Comparison of ENCODE assay signal across 8 cellular contexts in the genomic region with DNA sequence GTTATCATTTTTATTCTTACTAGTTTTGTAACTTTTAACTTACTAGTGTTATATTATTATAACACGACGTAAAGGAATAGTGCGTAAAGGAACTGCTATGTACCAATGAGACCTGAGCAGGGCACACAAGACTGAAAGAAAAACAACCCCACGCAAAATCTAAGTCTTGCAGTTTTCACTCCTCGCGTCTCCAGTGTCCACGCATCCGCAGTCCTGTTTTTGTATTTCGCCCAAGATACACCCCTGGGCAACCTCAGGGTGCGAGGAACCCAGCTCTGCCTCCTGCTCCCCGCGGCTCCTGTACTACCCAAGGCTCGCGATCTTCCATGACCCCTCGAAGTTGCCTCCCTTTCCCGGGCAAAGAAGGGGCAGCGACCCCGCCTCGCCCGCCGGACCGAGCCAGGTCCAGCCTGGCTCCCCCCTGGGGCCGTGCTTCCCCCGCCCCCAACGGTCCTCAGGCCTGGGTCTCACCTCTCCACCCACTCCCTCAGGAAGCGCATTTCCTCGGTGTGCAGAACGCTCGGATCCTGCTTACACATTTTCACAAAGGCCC. TPM values are rescaled to one million over a fixed set of nuclear protein-coding genes. Genes with fewer than 3 reads are reported as not detected.
DNase-seq lines count a peak whose midpoint lies in the region; ATAC-seq and TF ChIP-seq lines count a peak whose summit lies in the region.

No MANE protein-coding gene starts in this region.

- H3K9me3 Mint-ChIP-seq in GM23338 = no peaks in the 10 kb centered on the region
- no peaks in the 10 kb centered on the region for H3K9me3 Mint-ChIP-seq in activated CD8-positive, alpha-beta T cell treated with anti-CD3 and anti-CD28 coated beads for 36 hours

- H3K4me2 ChIP-seq in GM23338 (peak overlapping the region; percentile 90), neural cell (ENCODE audit: low read length) (peak overlapping the region; percentile 56)

- H3K4me1 Mint-ChIP-seq in GM23338 = peaks cover 20% of the 10 kb centered on the region; the same call in 2 of the 3 replicates
- H3K4me1 Mint-ChIP-seq in activated CD8-positive, alpha-beta T cell treated with anti-CD3 and anti-CD28 coated beads for 36 hours (ENCODE audit: low read depth) = peaks cover 52% of the 10 kb centered on the region

- TF ChIP-seq EP300 in neural cell (conservative IDR thresholded peaks at IDR 0.05; ENCODE audit: poor library complexity, severe bottlenecking) = no peak

- H3K36me3 ChIP-seq in GM23338 (ENCODE audit: insufficient read depth) (no peaks in the 10 kb centered on the region), neural cell (ENCODE audit: insufficient read depth, low read length) (no peaks in the 10 kb centered on the region)

- CTCF ChIA-PET in activated CD8-positive, alpha-beta T cell treated with anti-CD3 and anti-CD28 coated beads for 36 hours (lab: Charles Lee) = interaction anchor here (0.6 to 2.1 kb wide), 5 partner anchors 10 to 173 kb away, joined by 3 to 9 read pairs (median 6); no protein-coding TSS in a partner anchor

- no peaks in the 10 kb centered on the region for H3K9me2 ChIP-seq in GM23338 (ENCODE audit: insufficient read depth)
- no peaks in the 10 kb centered on the region for H3K9me2 ChIP-seq in neural cell (ENCODE audit: insufficient read depth, low read length)

- H3K9ac ChIP-seq in neural cell (ENCODE audit: low read length) = peak overlapping the region; percentile 92

- no peaks in the 10 kb centered on the region for H3K9me3 ChIP-seq in neural cell (ENCODE audit: low read length)

- peak; percentile 69 for ATAC-seq in GM23338
- peak; percentile 24 for ATAC-seq in activated CD8-positive, alpha-beta T cell treated with anti-CD3 and anti-CD28 coated beads for 36 hours
- peak; percentile 43 for ATAC-seq in foreskin keratinocyte

- H3K79me2 ChIP-seq in GM23338 (replicated peaks; ENCODE audit: insufficient read depth) (peaks cover 94% of the 10 kb centered on the region), neural cell (replicated peaks; ENCODE audit: insufficient read depth, low read length) (peaks cover 88% of the 10 kb centered on the region)

- intact Hi-C loops in activated CD8-positive, alpha-beta T cell treated with anti-CD3 and anti-CD28 coated beads for 36 hours (cut with micrococcal nuclease) = no loop called here

- peak overlapping the region; percentile 16; the same call in 1 of the 2 replicates for H2AFZ ChIP-seq in GM23338
- H2AFZ ChIP-seq in neural cell (ENCODE audit: low read depth, low read length) = peak overlapping the region; percentile 73

- DNase-seq in activated T-cell treated with anti-CD3 and anti-CD28 coated beads for 1 hour (ENCODE audit: low read depth) (peak; percentile 3), activated T-cell treated with anti-CD3 and anti-CD28 coated beads for 4 hours (no peak), GM23338 (ENCODE audit: low spot score) (peak; percentile 67), M059J (ENCODE audit: low read depth) (peak; percentile 43), foreskin keratinocyte (peak in 1 of 2 donors; percentile 28), COR-L47 (lab: John Stamatoyannopoulos, UW) (no peak)
- peak; percentile 47 for DNase-seq in activated CD8-positive, alpha-beta T cell treated with anti-CD3 and anti-CD28 coated beads for 36 hours

- H3K4me3 Mint-ChIP-seq in GM23338 = peak overlapping the region; percentile 100
- peak overlapping the region; percentile 94 for H3K4me3 Mint-ChIP-seq in activated CD8-positive, alpha-beta T cell treated with anti-CD3 and anti-CD28 coated beads for 36 hours

- H3K27ac Mint-ChIP-seq in GM23338 = peak overlapping the region; percentile 100
- peak overlapping the region; percentile 100 for H3K27ac Mint-ChIP-seq in activated CD8-positive, alpha-beta T cell treated with anti-CD3 and anti-CD28 coated beads for 36 hours

- H3K27me3 Mint-ChIP-seq in GM23338 (ENCODE audit: insufficient read depth, low read depth, poor library complexity) = peaks cover 6% of the 10 kb centered on the region
- H3K27me3 Mint-ChIP-seq in activated CD8-positive, alpha-beta T cell treated with anti-CD3 and anti-CD28 coated beads for 36 hours = no peaks in the 10 kb centered on the region

- peaks cover 29% of the 10 kb centered on the region for H3K4me1 ChIP-seq in GM23338 (ENCODE audit: insufficient read depth)
- H3K4me1 ChIP-seq in foreskin keratinocyte = peaks cover 29% of the 10 kb centered on the region

- TF ChIP-seq CTCF in GM23338 (conservative IDR thresholded peaks at IDR 0.05; ENCODE audit: low read depth in 2 of 2) = no peak
- TF ChIP-seq CTCF in activated CD8-positive, alpha-beta T cell treated with anti-CD3 and anti-CD28 coated beads for 36 hours (IDR thresholded peaks at IDR 0.05) = no peak
- TF ChIP-seq CTCF in foreskin keratinocyte (conservative IDR thresholded peaks at IDR 0.05) = no peak
- no peak for TF ChIP-seq CTCF in neural cell (IDR thresholded peaks at IDR 0.05; ENCODE audit: poor library complexity, severe bottlenecking)

- TF ChIP-seq RAD21 in neural cell (conservative IDR thresholded peaks at IDR 0.05) = no peak

- POLR2A ChIA-PET in activated CD8-positive, alpha-beta T cell treated with anti-CD3 and anti-CD28 coated beads for 36 hours (lab: Charles Lee) = interaction anchor here (0.7 to 1.7 kb wide), 7 partner anchors 22 to 238 kb away, joined by 3 to 5 read pairs (median 3); partner anchors contain the start of gene SLC25A17

- peaks cover 9% of the 10 kb centered on the region for H3K36me3 Mint-ChIP-seq in GM23338 (ENCODE audit: low read depth)
- H3K36me3 Mint-ChIP-seq in activated CD8-positive, alpha-beta T cell treated with anti-CD3 and anti-CD28 coated beads for 36 hours (ENCODE audit: low read depth) = peaks cover 17% of the 10 kb centered on the region

- H3K27me3 ChIP-seq in GM23338 (ENCODE audit: insufficient read depth) = no peaks in the 10 kb centered on the region
- no peaks in the 10 kb centered on the region for H3K27me3 ChIP-seq in foreskin keratinocyte
- no peaks in the 10 kb centered on the region for H3K27me3 ChIP-seq in neural cell (ENCODE audit: insufficient read depth, low read depth, low read length)

- H3K4me3 ChIP-seq in GM23338 (peak overlapping the region; percentile 92), neural cell (ENCODE audit: low read length) (peak overlapping the region; percentile 85)

- H3F3A ChIP-seq in GM23338 (replicated peaks; ENCODE audit: low read depth) (no peaks in the 10 kb centered on the region; the same call in 1 of the 2 replicates), neural cell (ENCODE audit: insufficient read depth, low read length, poor library complexity, severe bottlenecking) (peaks cover 4% of the 10 kb centered on the region)

- H4K20me1 ChIP-seq in GM23338 (replicated peaks; ENCODE audit: insufficient read depth) (peaks cover 20% of the 10 kb centered on the region), neural cell (ENCODE audit: insufficient read depth) (peaks cover 3% of the 10 kb centered on the region)

- H3K27ac ChIP-seq in GM23338 (ENCODE audit: low read depth) = peak overlapping the region; percentile 100
- peak overlapping the region; percentile 97 for H3K27ac ChIP-seq in foreskin keratinocyte
- peak overlapping the region; percentile 97 for H3K27ac ChIP-seq in neural cell (ENCODE audit: low read length)

TF ChIP-seq in GM23338, 12 proteins besides CTCF, POLR2A, EP300 and RAD21 (continues in another document):
- TF ChIP-seq STAT1 (IDR thresholded peaks at IDR 0.05; ENCODE audit: unreplicated experiment) (no peak), ZNF114 (CRISPR knock-in tag; IDR thresholded peaks at IDR 0.05) (no peak), JUNB (IDR thresholded peaks at IDR 0.05; ENCODE audit: unreplicated experiment) (no peak)

TF ChIP-seq in neural cell, 6 proteins besides CTCF, POLR2A, EP300 and RAD21 (continues in another document):
- peak; percentile 61 for TF ChIP-seq MXI1 (conservative IDR thresholded peaks at IDR 0.05; ENCODE audit: poor library complexity, severe bottlenecking)

RNA-seq across cellular contexts. Expression of gene ST13, which starts 0.4 kb away (rescaled TPM):
- total RNA-seq in GM23338 (2014; rRNA removed; shearing (Covaris generic)) = 148 and 159 TPM in 2 replicates
- 208 and 238 TPM in 2 replicates for polyA plus RNA-seq in GM23338 (2016; fragmentation: Nextera tagmentation; extraction: Ambion mirVana)
- 87.2 and 129 TPM in 2 replicates for total RNA-seq in M059J (2014; rRNA removed; shearing (Covaris generic))
- 100 to 1,000 TPM; 237 to 249 TPM for total RNA-seq in activated CD8-positive, alpha-beta T cell treated with anti-CD3 and anti-CD28 coated beads for 36 hours
- 183 and 211 TPM in 2 replicates for total RNA-seq in foreskin keratinocyte
- 112 and 144 TPM in 2 replicates for polyA plus RNA-seq in foreskin keratinocyte
- polyA plus RNA-seq in neural cell = 180 and 195 TPM in 2 replicates
- 156 and 158 TPM in 2 replicates for polyA minus RNA-seq in neural cell

RNA-seq across cellular contexts. Expression of gene XPNPEP3, which starts 0.9 kb away (rescaled TPM):
- total RNA-seq in GM23338 (2014; rRNA removed; shearing (Covaris generic)) = 19.5 and 22.9 TPM in 2 replicates
- polyA plus RNA-seq in GM23338 (2016; fragmentation: Nextera tagmentation; extraction: Ambion mirVana) = 10.4 and 11.6 TPM in 2 replicates
- 7.4 and 9.0 TPM in 2 replicates for total RNA-seq in M059J (2014; rRNA removed; shearing (Covaris generic))
- total RNA-seq in activated CD8-positive, alpha-beta T cell treated with anti-CD3 and anti-CD28 coated beads for 36 hours = 10 to 100 TPM; 24.4 to 25.5 TPM
- total RNA-seq in foreskin keratinocyte = 15.0 and 16.6 TPM in 2 replicates
- 5.1 and 6.8 TPM in 2 replicates for polyA plus RNA-seq in foreskin keratinocyte
- 5.2 and 5.3 TPM in 2 replicates for polyA plus RNA-seq in neural cell
- 8.8 and 9.3 TPM in 2 replicates for polyA minus RNA-seq in neural cell

RNA-seq across cellular contexts. Expression of gene DNAJB7, which starts 5.9 kb away (rescaled TPM):
- total RNA-seq in GM23338 (2014; rRNA removed; shearing (Covaris generic)) = not detected in 2 replicates
- 0.40 and 0.63 TPM in 2 replicates for polyA plus RNA-seq in GM23338 (2016; fragmentation: Nextera tagmentation; extraction: Ambion mirVana)
- not detected in 2 replicates for total RNA-seq in M059J (2014; rRNA removed; shearing (Covaris generic))
- not detected for total RNA-seq in activated CD8-positive, alpha-beta T cell treated with anti-CD3 and anti-CD28 coated beads for 36 hours
- not detected in 2 replicates for total RNA-seq in foreskin keratinocyte
- polyA plus RNA-seq in foreskin keratinocyte = not detected in 2 replicates
- not detected in 2 replicates for polyA plus RNA-seq in neural cell
- not detected in 2 replicates for polyA minus RNA-seq in neural cell

RNA-seq across cellular contexts. Expression of gene SLC25A17, which starts 36.9 kb away (rescaled TPM):
- 40.0 and 43.6 TPM in 2 replicates for total RNA-seq in GM23338 (2014; rRNA removed; shearing (Covaris generic))
- 28.2 and 35.4 TPM in 2 replicates for polyA plus RNA-seq in GM23338 (2016; fragmentation: Nextera tagmentation; extraction: Ambion mirVana)
- 39.1 and 52.6 TPM in 2 replicates for total RNA-seq in M059J (2014; rRNA removed; shearing (Covaris generic))
- total RNA-seq in activated CD8-positive, alpha-beta T cell treated with anti-CD3 and anti-CD28 coated beads for 36 hours = 10 to 100 TPM; 28.0 to 34.8 TPM
- total RNA-seq in foreskin keratinocyte = 24.1 and 27.3 TPM in 2 replicates
- 23.0 and 27.7 TPM in 2 replicates for polyA plus RNA-seq in foreskin keratinocyte
- 47.5 and 49.3 TPM in 2 replicates for polyA plus RNA-seq in neural cell
- polyA minus RNA-seq in neural cell = 27.3 and 32.2 TPM in 2 replicates

Comparison
In these comparisons a context has a peak if more than half of its experiments do, and no peak if none do; other contexts are left out.
1. DNase-seq: peak in activated T-cell treated with anti-CD3 and anti-CD28 coated beads for 1 hour (single experiment), GM23338 (single experiment), M059J (single experiment) and activated CD8-positive, alpha-beta T cell treated with anti-CD3 and anti-CD28 coated beads for 36 hours (single experiment); none in activated T-cell treated with anti-CD3 and anti-CD28 coated beads for 4 hours (single experiment) and COR-L47 (single experiment).
2. Peak in every context shown above with its lines, with median percentiles within 50 percentile points of each other: ATAC-seq and H3K27ac ChIP-seq.